In genomic region chr20:431012-431904, GRCh38 we compare ENCODE assay signal across 1 cellular context.
TF ChIP-seq lines count a peak whose summit lies in the region.

No MANE protein-coding gene starts in this region.

TF ChIP-seq in HepG2, 621 proteins besides CTCF, POLR2A, EP300 and RAD21 (continued from another document and continues in another):
- TF ChIP-seq ZNF724P (CRISPR knock-in tag; IDR thresholded peaks at IDR 0.05; ENCODE audit: borderline replicate concordance) (peak; percentile 89), PAWR (CRISPR knock-in tag; IDR thresholded peaks at IDR 0.05; ENCODE audit: borderline replicate concordance) (no peak), NFKBIZ (CRISPR knock-in tag; IDR thresholded peaks at IDR 0.05) (no peak; the same call in 1 of the 2 replicates), ZNF580 (CRISPR knock-in tag; IDR thresholded peaks at IDR 0.05; ENCODE audit: borderline replicate concordance, low read depth) (peak; percentile 86), ZNF225 (CRISPR knock-in tag; IDR thresholded peaks at IDR 0.05) (peak; percentile 69; the same call in 1 of the 2 replicates), PLRG1 (conservative IDR thresholded peaks at IDR 0.05) (no peak), SAFB2 (CRISPR knock-in tag; IDR thresholded peaks at IDR 0.05; ENCODE audit: borderline replicate concordance, low read depth) (peak; percentile 96), BRCA1 (CRISPR knock-in tag; IDR thresholded peaks at IDR 0.05) (no peak), ARHGAP35 (CRISPR knock-in tag; IDR thresholded peaks at IDR 0.05; ENCODE audit: borderline replicate concordance) (peak; percentile 83), FOXO1 (CRISPR knock-in tag; IDR thresholded peaks at IDR 0.05) (peak; percentile 85), TCF7L2 (IDR thresholded peaks at IDR 0.05; ENCODE audit: low read depth, low read length) (no peak), ZNF138 (CRISPR knock-in tag; IDR thresholded peaks at IDR 0.05; ENCODE audit: low read depth) (no peak), IKZF4 (CRISPR knock-in tag; IDR thresholded peaks at IDR 0.05; ENCODE audit: borderline replicate concordance, low read depth, not compliant biosample characterization) (no peak), AHDC1 (CRISPR knock-in tag; IDR thresholded peaks at IDR 0.05; ENCODE audit: borderline replicate concordance) (no peak), AGO2 (optimal IDR thresholded peaks at IDR 0.05; ENCODE audit: low read depth, low read length) (peak; percentile 93), ZNF577 (CRISPR knock-in tag; IDR thresholded peaks at IDR 0.05; ENCODE audit: borderline replicate concordance, low read depth) (no peak), GABPA (IDR thresholded peaks at IDR 0.05; ENCODE audit: low read depth, low read length) (no peak), GABPA (CRISPR knock-in tag; IDR thresholded peaks at IDR 0.05; ENCODE audit: low read depth) (no peak; the same call in 1 of the 2 replicates), ZNF235 (CRISPR knock-in tag; IDR thresholded peaks at IDR 0.05; ENCODE audit: borderline replicate concordance) (no peak), HNF4G (IDR thresholded peaks at IDR 0.05; ENCODE audit: borderline replicate concordance, low read depth, low read length) (no peak), HNF4G (CRISPR knock-in tag; IDR thresholded peaks at IDR 0.05; ENCODE audit: borderline replicate concordance, low read depth) (0 out of 2 replicates have a peak, but pooled peaks have one; percentile 36), CHD4 (IDR thresholded peaks at IDR 0.05; ENCODE audit: borderline replicate concordance, low read length) (no peak), MAX (IDR thresholded peaks at IDR 0.05) (peak; percentile 76; the same call in 1 of the 2 replicates), GATAD1 (CRISPR knock-in tag; IDR thresholded peaks at IDR 0.05) (peak; percentile 73), BCLAF1 (IDR thresholded peaks at IDR 0.05) (no peak), CEBPG (CRISPR knock-in tag; IDR thresholded peaks at IDR 0.05) (peak; percentile 68), ZFX (CRISPR knock-in tag; IDR thresholded peaks at IDR 0.05; ENCODE audit: low read depth) (peak; percentile 97), XRCC5 (optimal IDR thresholded peaks at IDR 0.05; ENCODE audit: low read length) (peak; percentile 99), TARDBP (CRISPR knock-in tag; IDR thresholded peaks at IDR 0.05) (peak; percentile 89; the same call in 1 of the 2 replicates), ATF7 (IDR thresholded peaks at IDR 0.05) (no peak), ATF7 (CRISPR knock-in tag; IDR thresholded peaks at IDR 0.05) (no peak; the same call in 1 of the 2 replicates), PHF5A (CRISPR knock-in tag; IDR thresholded peaks at IDR 0.05; ENCODE audit: low read depth, unreplicated experiment) (peak; percentile 94), ZMYM2 (CRISPR knock-in tag; IDR thresholded peaks at IDR 0.05) (no peak), ZNF18 (CRISPR knock-in tag; IDR thresholded peaks at IDR 0.05; ENCODE audit: insufficient replicate concordance) (no peak), DRAP1 (CRISPR knock-in tag; IDR thresholded peaks at IDR 0.05) (peak; percentile 64; the same call in 1 of the 2 replicates), MEIS2 (CRISPR knock-in tag; IDR thresholded peaks at IDR 0.05) (no peak), PHF20 (CRISPR knock-in tag; IDR thresholded peaks at IDR 0.05) (no peak), ZBTB7A (CRISPR knock-in tag; IDR thresholded peaks at IDR 0.05) (no peak), ZBTB34 (CRISPR knock-in tag; IDR thresholded peaks at IDR 0.05) (no peak)
- TF ChIP-seq, protein P1, sequence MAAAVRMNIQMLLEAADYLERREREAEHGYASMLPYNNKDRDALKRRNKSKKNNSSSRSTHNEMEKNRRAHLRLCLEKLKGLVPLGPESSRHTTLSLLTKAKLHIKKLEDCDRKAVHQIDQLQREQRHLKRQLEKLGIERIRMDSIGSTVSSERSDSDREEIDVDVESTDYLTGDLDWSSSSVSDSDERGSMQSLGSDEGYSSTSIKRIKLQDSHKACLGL (CRISPR knock-in tag; IDR thresholded peaks at IDR 0.05): no peak
- TF ChIP-seq, protein P2, sequence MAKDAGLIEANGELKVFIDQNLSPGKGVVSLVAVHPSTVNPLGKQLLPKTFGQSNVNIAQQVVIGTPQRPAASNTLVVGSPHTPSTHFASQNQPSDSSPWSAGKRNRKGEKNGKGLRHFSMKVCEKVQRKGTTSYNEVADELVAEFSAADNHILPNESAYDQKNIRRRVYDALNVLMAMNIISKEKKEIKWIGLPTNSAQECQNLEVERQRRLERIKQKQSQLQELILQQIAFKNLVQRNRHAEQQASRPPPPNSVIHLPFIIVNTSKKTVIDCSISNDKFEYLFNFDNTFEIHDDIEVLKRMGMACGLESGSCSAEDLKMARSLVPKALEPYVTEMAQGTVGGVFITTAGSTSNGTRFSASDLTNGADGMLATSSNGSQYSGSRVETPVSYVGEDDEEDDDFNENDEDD (CRISPR knock-in tag; IDR thresholded peaks at IDR 0.05; ENCODE audit: borderline replicate concordance): no peak; the same call in 1 of the 2 replicates
- TF ChIP-seq, protein P3, sequence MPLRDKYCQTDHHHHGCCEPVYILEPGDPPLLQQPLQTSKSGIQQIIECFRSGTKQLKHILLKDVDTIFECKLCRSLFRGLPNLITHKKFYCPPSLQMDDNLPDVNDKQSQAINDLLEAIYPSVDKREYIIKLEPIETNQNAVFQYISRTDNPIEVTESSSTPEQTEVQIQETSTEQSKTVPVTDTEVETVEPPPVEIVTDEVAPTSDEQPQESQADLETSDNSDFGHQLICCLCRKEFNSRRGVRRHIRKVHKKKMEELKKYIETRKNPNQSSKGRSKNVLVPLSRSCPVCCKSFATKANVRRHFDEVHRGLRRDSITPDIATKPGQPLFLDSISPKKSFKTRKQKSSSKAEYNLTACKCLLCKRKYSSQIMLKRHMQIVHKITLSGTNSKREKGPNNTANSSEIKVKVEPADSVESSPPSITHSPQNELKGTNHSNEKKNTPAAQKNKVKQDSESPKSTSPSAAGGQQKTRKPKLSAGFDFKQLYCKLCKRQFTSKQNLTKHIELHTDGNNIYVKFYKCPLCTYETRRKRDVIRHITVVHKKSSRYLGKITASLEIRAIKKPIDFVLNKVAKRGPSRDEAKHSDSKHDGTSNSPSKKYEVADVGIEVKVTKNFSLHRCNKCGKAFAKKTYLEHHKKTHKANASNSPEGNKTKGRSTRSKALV (CRISPR knock-in tag; IDR thresholded peaks at IDR 0.05): no peak
- TF ChIP-seq, protein P4, sequence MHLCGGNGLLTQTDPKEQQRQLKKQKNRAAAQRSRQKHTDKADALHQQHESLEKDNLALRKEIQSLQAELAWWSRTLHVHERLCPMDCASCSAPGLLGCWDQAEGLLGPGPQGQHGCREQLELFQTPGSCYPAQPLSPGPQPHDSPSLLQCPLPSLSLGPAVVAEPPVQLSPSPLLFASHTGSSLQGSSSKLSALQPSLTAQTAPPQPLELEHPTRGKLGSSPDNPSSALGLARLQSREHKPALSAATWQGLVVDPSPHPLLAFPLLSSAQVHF (CRISPR knock-in tag; IDR thresholded peaks at IDR 0.05): 0 out of 2 replicates have a peak, but pooled peaks have one; percentile 23
